Comparison of ENCODE assay signal across 18 cellular contexts in genomic region chr7:21749318-21749717, GRCh38.
DNase-seq lines count a peak whose midpoint lies in the region; ATAC-seq, FAIRE-seq and TF ChIP-seq lines count a peak whose summit lies in the region.
"Had no signal": no experiment of that assay in that cellular context is flagged by ENCODE, and none has a peak within 500 bp of the region (broad histone marks: within the 10 kb centered on the region; RNA-seq: fewer than 3 reads in every experiment).

No MANE protein-coding gene starts in this region.

- H3K56ac ChIP-seq in IMR-90 (ENCODE audit: extremely low read depth, insufficient read depth, low read length) = no peak overlapping the region

- dilution Hi-C loops in IMR-90 (cut with HindIII; ENCODE audit: low sequenced_read_pairs, unreplicated experiment) = no loop called here

- WGBS in A549 (ENCODE audit: missing lambda C conversion rate) = 57% methylated on average over 9 of the region's 9 CpGs
- 46% methylated on average over 4 of the region's 9 CpGs; no CpG with 5 or more reads in 1 of the 2 experiments for WGBS in IMR-90 (ENCODE audit: extremely low coverage in 2 of 2, insufficient read length in 1 of 2), 2 experiments

- no peak overlapping the region for H4K8ac ChIP-seq in IMR-90 (ENCODE audit: low read depth in 2 of 2, low read length in 2 of 2)

- TF ChIP-seq POLR2A in A549 (IDR thresholded peaks at IDR 0.05; ENCODE audit: low read length) (no peak), IMR-90 (IDR thresholded peaks at IDR 0.05; ENCODE audit: low read depth, low read length) (no peak)

- H3K27me3 Mint-ChIP-seq in nephron progenitor cell (ENCODE audit: low read depth, poor library complexity) = no peaks in the 10 kb centered on the region
- no peaks in the 10 kb centered on the region for H3K27me3 Mint-ChIP-seq in stimulated activated memory B cell treated with anti-CD40 and anti-IgM and Interleukin-4, amounts not matched to agents 10 μg/mL and 1 μg/mL and 100 μg/mL, for 72 hours
- H3K27me3 Mint-ChIP-seq: B cell; CD4-positive, alpha-beta T cell had no signal

- H3K79me1 ChIP-seq in IMR-90 (ENCODE audit: low read depth in 1 of 2, low read length in 2 of 2) = no peaks in the 10 kb centered on the region

- no peak overlapping the region for H2BK5ac ChIP-seq in IMR-90 (ENCODE audit: low read depth, low read length, poor library complexity, severe bottlenecking)

- no peak overlapping the region for H3K18ac ChIP-seq in IMR-90 (ENCODE audit: low read depth, low read length)

- BruUV-seq in IMR-90 (replicated peaks; lab: Mats Ljungman, UMichigan) (no TSS peak), OCI-LY7 (replicated peaks; lab: Mats Ljungman, UMichigan) (no TSS peak)

- H3K14ac ChIP-seq in IMR-90 (replicated peaks; ENCODE audit: low read depth, low read length) = no peak overlapping the region

- H3K9me2 ChIP-seq in OCI-LY7 (ENCODE audit: insufficient read depth, low read length) = no peaks in the 10 kb centered on the region

- no peaks in the 10 kb centered on the region for H3K9me3 Mint-ChIP-seq in nephron progenitor cell
- H3K9me3 Mint-ChIP-seq in stimulated activated memory B cell treated with anti-CD40 and anti-IgM and Interleukin-4, amounts not matched to agents 10 μg/mL and 1 μg/mL and 100 μg/mL, for 72 hours = no peaks in the 10 kb centered on the region
- H3K9me3 Mint-ChIP-seq: CD4-positive, alpha-beta T cell had no signal

- no peak overlapping the region for H4K5ac ChIP-seq in IMR-90 (ENCODE audit: low read depth, low read length)

- no peak for FAIRE-seq in A549 (lab: Jason Lieb, UNC)
- FAIRE-seq: GM12878, GM19239 had no signal

- no peaks in the 10 kb centered on the region for H4K20me1 ChIP-seq in IMR-90 (ENCODE audit: insufficient read depth, low read length)
- no peaks in the 10 kb centered on the region for H4K20me1 ChIP-seq in OCI-LY7 (ENCODE audit: insufficient read depth, low read length)

- H3K9me3 ChIP-seq in A549 (no peaks in the 10 kb centered on the region), IMR-90 (ENCODE audit: control insufficient read depth, insufficient read depth, low read length) (peaks cover 3% of the 10 kb centered on the region), OCI-LY7 (ENCODE audit: low read length) (no peaks in the 10 kb centered on the region)

- TF ChIP-seq RAD21 in A549 (conservative IDR thresholded peaks at IDR 0.05 in 1 of 2, IDR thresholded peaks at IDR 0.05 in 1 of 2) = no peak
- TF ChIP-seq RAD21 in IMR-90 (IDR thresholded peaks at IDR 0.05; ENCODE audit: low read length) = no peak

- in situ Hi-C loops in IMR-90 (cut with MboI; ENCODE audit: low sequenced_read_pairs) = no loop called here

- TF ChIP-seq EP300 in A549 (IDR thresholded peaks at IDR 0.05) = no peak

- POLR2A ChIA-PET in A549 (lab: Yijun Ruan, JAX) (no interaction called here), IMR-90 (lab: Charles Lee; ENCODE audit: unreplicated experiment) (no interaction called here), OCI-LY7 (lab: Charles Lee) (no interaction called here)

- DNase-seq in A549 (ENCODE audit: low read depth in 1 of 2, low spot score in 1 of 2) (no peak), IMR-90 (no peak), iPS DF 19.7 (ENCODE audit: low read depth, low spot score) (peak; percentile 30), nephron progenitor cell (no peak), SKM-1 (lab: John Stamatoyannopoulos, UW; ENCODE audit: unreplicated experiment) (no peak), OCI-LY7 (ENCODE audit: low spot score) (no peak), GM10266 (ENCODE audit: extremely low spot score) (no peak)
- DNase-seq: 8988T; ACHN; C1 segment of cervical spinal cord; Calu3; CD4-positive, alpha-beta T cell; DMS 273 treated with DMSO at 0.1 percent for 48 hours had no signal

- no peak overlapping the region for H3K23ac ChIP-seq in IMR-90 (ENCODE audit: low read depth, low read length)

- no peak overlapping the region for H3K4me3 Mint-ChIP-seq in nephron progenitor cell
- H3K4me3 Mint-ChIP-seq in stimulated activated memory B cell treated with anti-CD40 and anti-IgM and Interleukin-4, amounts not matched to agents 10 μg/mL and 1 μg/mL and 100 μg/mL, for 72 hours = no peak overlapping the region
- H3K4me3 Mint-ChIP-seq: B cell; CD4-positive, alpha-beta T cell had no signal

- H3K36me3 Mint-ChIP-seq in nephron progenitor cell (ENCODE audit: low read depth) = no peaks in the 10 kb centered on the region
- H3K36me3 Mint-ChIP-seq in stimulated activated memory B cell treated with anti-CD40 and anti-IgM and Interleukin-4, amounts not matched to agents 10 μg/mL and 1 μg/mL and 100 μg/mL, for 72 hours = no peaks in the 10 kb centered on the region

- no peak overlapping the region for H2BK20ac ChIP-seq in IMR-90 (ENCODE audit: low read depth, low read length)

- H3K27ac ChIP-seq in A549 (no peak overlapping the region), IMR-90 (ENCODE audit: insufficient read depth, low read length) (no peak overlapping the region), OCI-LY7 (ENCODE audit: low read depth, low read length, poor library complexity, severe bottlenecking) (no peak overlapping the region)

- H3K4me2 ChIP-seq in A549 = no peak overlapping the region
- no peak overlapping the region for H3K4me2 ChIP-seq in IMR-90 (ENCODE audit: low read depth, low read length)
- H3K4me2 ChIP-seq in OCI-LY7 (ENCODE audit: low read length) = no peak overlapping the region

- H2AFZ ChIP-seq in IMR-90 (replicated peaks; ENCODE audit: low read length, poor library complexity) (no peak overlapping the region), OCI-LY7 (ENCODE audit: low read length) (no peak overlapping the region)

- H2BK120ac ChIP-seq in IMR-90 (ENCODE audit: low read depth, low read length) = no peak overlapping the region

- H3K27ac Mint-ChIP-seq in nephron progenitor cell = peak overlapping the region; percentile 81
- H3K27ac Mint-ChIP-seq in stimulated activated memory B cell treated with anti-CD40 and anti-IgM and Interleukin-4, amounts not matched to agents 10 μg/mL and 1 μg/mL and 100 μg/mL, for 72 hours = no peak overlapping the region
- H3K27ac Mint-ChIP-seq: B cell; CD4-positive, alpha-beta T cell had no signal

- no peak for TF ChIP-seq CTCF in A549 (IDR thresholded peaks at IDR 0.05)
- no peak for TF ChIP-seq CTCF in IMR-90 (conservative IDR thresholded peaks at IDR 0.05; ENCODE audit: low read depth, low read length)
- no peak for TF ChIP-seq CTCF in nephron progenitor cell (IDR thresholded peaks at IDR 0.05)
- no peak for TF ChIP-seq CTCF in OCI-LY7 (conservative IDR thresholded peaks at IDR 0.05; ENCODE audit: low read length)
- no peak for TF ChIP-seq CTCF in GM10266 (IDR thresholded peaks at IDR 0.05; ENCODE audit: control insufficient read depth, insufficient read depth, low read depth, missing control alignments)

- H4K91ac ChIP-seq in IMR-90 (ENCODE audit: insufficient read depth, low read depth, low read length) = no peak overlapping the region

- ATAC-seq in A549 (no peak), IMR-90 (ENCODE audit: low read depth) (no peak)
- no peak for ATAC-seq in stimulated activated memory B cell treated with anti-CD40 and anti-IgM and Interleukin-4, amounts not matched to agents 10 μg/mL and 1 μg/mL and 100 μg/mL, for 72 hours
- ATAC-seq: GM12878, HCT116 had no signal

- H3K4me1 Mint-ChIP-seq in nephron progenitor cell = peaks cover 47% of the 10 kb centered on the region
- no peaks in the 10 kb centered on the region for H3K4me1 Mint-ChIP-seq in stimulated activated memory B cell treated with anti-CD40 and anti-IgM and Interleukin-4, amounts not matched to agents 10 μg/mL and 1 μg/mL and 100 μg/mL, for 72 hours
- H3K4me1 Mint-ChIP-seq: B cell had no signal

- CTCF ChIA-PET in A549 (lab: Yijun Ruan, JAX) (interaction anchor here (1.6 kb wide), 1 partner anchor 18 kb away, joined by 4 read pairs; no protein-coding TSS in a partner anchor), IMR-90 (lab: Yijun Ruan, JAX) (no interaction called here), OCI-LY7 (lab: Charles Lee; ENCODE audit: unreplicated experiment) (no interaction called here)

- H3K4me1 ChIP-seq in A549 = no peaks in the 10 kb centered on the region
- no peaks in the 10 kb centered on the region for H3K4me1 ChIP-seq in IMR-90 (ENCODE audit: control insufficient read depth, insufficient read depth, low read length)
- no peaks in the 10 kb centered on the region for H3K4me1 ChIP-seq in OCI-LY7 (ENCODE audit: insufficient read depth, low read length, poor library complexity, severe bottlenecking)

- H3K9me1 ChIP-seq in IMR-90 (ENCODE audit: insufficient read depth, low read length) = no peaks in the 10 kb centered on the region

- H3K4me3 ChIP-seq in A549 (no peak overlapping the region), IMR-90 (ENCODE audit: insufficient read depth, low read depth, low read length) (no peak overlapping the region), OCI-LY7 (ENCODE audit: low read depth, low read length, poor library complexity, severe bottlenecking) (no peak overlapping the region)
- H3K4me3 ChIP-seq: GM12878 had no signal

- no peaks in the 10 kb centered on the region for H3K79me2 ChIP-seq in OCI-LY7 (ENCODE audit: insufficient read depth, low read depth, low read length)

- no peak overlapping the region for H2BK15ac ChIP-seq in IMR-90 (ENCODE audit: low read depth, low read length)

- no peaks in the 10 kb centered on the region for H3K36me3 ChIP-seq in IMR-90 (ENCODE audit: control insufficient read depth, insufficient read depth, low read length)
- no peaks in the 10 kb centered on the region for H3K36me3 ChIP-seq in OCI-LY7 (ENCODE audit: insufficient read depth, low read length)

- no peaks in the 10 kb centered on the region for H3K27me3 ChIP-seq in IMR-90 (ENCODE audit: control insufficient read depth, insufficient read depth, low read length)

- H3K4ac ChIP-seq in IMR-90 (ENCODE audit: low read depth, low read length) = no peak overlapping the region

- intact Hi-C loops in IMR-90 (cut with micrococcal nuclease) = no loop called here
- intact Hi-C loops in OCI-LY7 (cut with micrococcal nuclease; ENCODE audit: unreplicated experiment) = no loop called here

- no peak overlapping the region for H2AK9ac ChIP-seq in IMR-90 (replicated peaks; ENCODE audit: low read depth, low read length, poor library complexity)

- no peak overlapping the region for H2AK5ac ChIP-seq in IMR-90 (ENCODE audit: low read depth, low read length)

- no peak overlapping the region for H3K9ac ChIP-seq in IMR-90 (ENCODE audit: low read depth, low read length)

TF ChIP-seq in A549, 52 proteins besides CTCF, POLR2A, EP300 and RAD21:
- no peak for TF ChIP-seq KDM5A (IDR thresholded peaks at IDR 0.05)
- peak; percentile 84 for TF ChIP-seq MAFK (IDR thresholded peaks at IDR 0.05; ENCODE audit: partially characterized antibody)

TF ChIP-seq in IMR-90, 13 proteins besides CTCF, POLR2A, EP300 and RAD21:
- TF ChIP-seq MAFK (IDR thresholded peaks at IDR 0.05; ENCODE audit: low read depth, low read length) (peak; percentile 62), MAZ (IDR thresholded peaks at IDR 0.05; ENCODE audit: borderline replicate concordance, low read depth, low read length) (no peak), RFX5 (IDR thresholded peaks at IDR 0.05; ENCODE audit: low read depth, low read length) (no peak), RCOR1 (IDR thresholded peaks at IDR 0.05; ENCODE audit: insufficient replicate concordance, low read length) (no peak)
TF ChIP-seq in IMR-90: peak in this region for 1.
